ENCODE assay signal across 1 cellular context in genomic region chr17:77119668-77120301, GRCh38.
TF ChIP-seq lines count a peak whose summit lies in the region.

No MANE protein-coding gene starts in this region.

TF ChIP-seq in HepG2, 621 proteins besides CTCF, POLR2A, EP300 and RAD21 (continued from another document and continues in another):
- TF ChIP-seq RERE (CRISPR knock-in tag; IDR thresholded peaks at IDR 0.05; ENCODE audit: low read depth) (0 out of 2 replicates have a peak, but pooled peaks have one; percentile 36), NFYB (CRISPR knock-in tag; IDR thresholded peaks at IDR 0.05) (no peak), XRCC5 (optimal IDR thresholded peaks at IDR 0.05; ENCODE audit: low read length) (peak; percentile 29), MZF1 (CRISPR knock-in tag; IDR thresholded peaks at IDR 0.05; ENCODE audit: borderline replicate concordance) (no peak), ZMYM4 (CRISPR knock-in tag; IDR thresholded peaks at IDR 0.05) (peak; percentile 18; the same call in 1 of the 2 replicates), ZNF317 (CRISPR knock-in tag; IDR thresholded peaks at IDR 0.05) (no peak), CHD4 (IDR thresholded peaks at IDR 0.05; ENCODE audit: borderline replicate concordance, low read length) (0 out of 2 replicates have a peak, but pooled peaks have one; percentile 50), GLI4 (CRISPR knock-in tag; IDR thresholded peaks at IDR 0.05; ENCODE audit: borderline replicate concordance) (no peak), ELF3 (CRISPR knock-in tag; IDR thresholded peaks at IDR 0.05) (peak; percentile 46; the same call in 1 of the 2 replicates), ZNF788 (CRISPR knock-in tag; IDR thresholded peaks at IDR 0.05; ENCODE audit: borderline replicate concordance) (peak; percentile 32; the same call in 1 of the 2 replicates), PHF21A (CRISPR knock-in tag; IDR thresholded peaks at IDR 0.05) (peak; percentile 60; the same call in 1 of the 2 replicates), THYN1 (CRISPR knock-in tag; IDR thresholded peaks at IDR 0.05; ENCODE audit: borderline replicate concordance, low read depth) (no peak), MIER3 (CRISPR knock-in tag; IDR thresholded peaks at IDR 0.05; ENCODE audit: borderline replicate concordance) (0 out of 2 replicates have a peak, but pooled peaks have one; percentile 6), JDP2 (CRISPR knock-in tag; IDR thresholded peaks at IDR 0.05; ENCODE audit: borderline replicate concordance) (no peak), ADNP (CRISPR knock-in tag; IDR thresholded peaks at IDR 0.05) (peak; percentile 30; the same call in 1 of the 2 replicates), ZNF746 (CRISPR knock-in tag; IDR thresholded peaks at IDR 0.05) (no peak), ETS1 (CRISPR knock-in tag; IDR thresholded peaks at IDR 0.05) (no peak), ZNF296 (CRISPR knock-in tag; conservative IDR thresholded peaks at IDR 0.05) (no peak), ATF2 (CRISPR knock-in tag; IDR thresholded peaks at IDR 0.05) (peak; percentile 15; the same call in 1 of the 2 replicates), SALL1 (CRISPR knock-in tag; IDR thresholded peaks at IDR 0.05) (peak; percentile 74), ZNF556 (CRISPR knock-in tag; IDR thresholded peaks at IDR 0.05; ENCODE audit: borderline replicate concordance) (no peak), SOX13 (IDR thresholded peaks at IDR 0.05) (no peak; the same call in 1 of the 2 replicates), SOX13 (CRISPR knock-in tag; conservative IDR thresholded peaks at IDR 0.05 in 1 of 2, IDR thresholded peaks at IDR 0.05 in 1 of 2) (peak in 1 of 2 experiments; percentile 61; a peak in 1 of 4 replicates), SOX5 (CRISPR knock-in tag; IDR thresholded peaks at IDR 0.05; ENCODE audit: borderline replicate concordance) (peak; percentile 21), TCF7 (IDR thresholded peaks at IDR 0.05; ENCODE audit: low read depth) (peak; percentile 31; the same call in 1 of the 2 replicates), TRIM24 (CRISPR knock-in tag; IDR thresholded peaks at IDR 0.05) (no peak), ARNT2 (CRISPR knock-in tag; IDR thresholded peaks at IDR 0.05; ENCODE audit: low read depth) (0 out of 2 replicates have a peak, but pooled peaks have one; percentile 22), FOXM1 (CRISPR knock-in tag; IDR thresholded peaks at IDR 0.05) (no peak), ZNF446 (CRISPR knock-in tag; IDR thresholded peaks at IDR 0.05) (no peak), MNT (IDR thresholded peaks at IDR 0.05) (no peak), HOXA3 (CRISPR knock-in tag; IDR thresholded peaks at IDR 0.05) (0 out of 2 replicates have a peak, but pooled peaks have one; percentile 44), PRMT3 (CRISPR knock-in tag; IDR thresholded peaks at IDR 0.05; ENCODE audit: borderline replicate concordance, low read depth) (no peak), ZNF563 (CRISPR knock-in tag; IDR thresholded peaks at IDR 0.05) (no peak), HDAC2 (CRISPR knock-in tag; IDR thresholded peaks at IDR 0.05) (peak; percentile 74)
- TF ChIP-seq, protein P1, sequence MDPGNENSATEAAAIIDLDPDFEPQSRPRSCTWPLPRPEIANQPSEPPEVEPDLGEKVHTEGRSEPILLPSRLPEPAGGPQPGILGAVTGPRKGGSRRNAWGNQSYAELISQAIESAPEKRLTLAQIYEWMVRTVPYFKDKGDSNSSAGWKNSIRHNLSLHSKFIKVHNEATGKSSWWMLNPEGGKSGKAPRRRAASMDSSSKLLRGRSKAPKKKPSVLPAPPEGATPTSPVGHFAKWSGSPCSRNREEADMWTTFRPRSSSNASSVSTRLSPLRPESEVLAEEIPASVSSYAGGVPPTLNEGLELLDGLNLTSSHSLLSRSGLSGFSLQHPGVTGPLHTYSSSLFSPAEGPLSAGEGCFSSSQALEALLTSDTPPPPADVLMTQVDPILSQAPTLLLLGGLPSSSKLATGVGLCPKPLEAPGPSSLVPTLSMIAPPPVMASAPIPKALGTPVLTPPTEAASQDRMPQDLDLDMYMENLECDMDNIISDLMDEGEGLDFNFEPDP (CRISPR knock-in tag; conservative IDR thresholded peaks at IDR 0.05), result 0 out of 2 replicates have a peak, but pooled peaks have one; percentile 63
- TF ChIP-seq, protein P2, sequence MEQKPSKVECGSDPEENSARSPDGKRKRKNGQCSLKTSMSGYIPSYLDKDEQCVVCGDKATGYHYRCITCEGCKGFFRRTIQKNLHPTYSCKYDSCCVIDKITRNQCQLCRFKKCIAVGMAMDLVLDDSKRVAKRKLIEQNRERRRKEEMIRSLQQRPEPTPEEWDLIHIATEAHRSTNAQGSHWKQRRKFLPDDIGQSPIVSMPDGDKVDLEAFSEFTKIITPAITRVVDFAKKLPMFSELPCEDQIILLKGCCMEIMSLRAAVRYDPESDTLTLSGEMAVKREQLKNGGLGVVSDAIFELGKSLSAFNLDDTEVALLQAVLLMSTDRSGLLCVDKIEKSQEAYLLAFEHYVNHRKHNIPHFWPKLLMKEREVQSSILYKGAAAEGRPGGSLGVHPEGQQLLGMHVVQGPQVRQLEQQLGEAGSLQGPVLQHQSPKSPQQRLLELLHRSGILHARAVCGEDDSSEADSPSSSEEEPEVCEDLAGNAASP (CRISPR knock-in tag; IDR thresholded peaks at IDR 0.05; ENCODE audit: borderline replicate concordance), result peak; percentile 39; the same call in 1 of the 2 replicates
- TF ChIP-seq, protein P3, sequence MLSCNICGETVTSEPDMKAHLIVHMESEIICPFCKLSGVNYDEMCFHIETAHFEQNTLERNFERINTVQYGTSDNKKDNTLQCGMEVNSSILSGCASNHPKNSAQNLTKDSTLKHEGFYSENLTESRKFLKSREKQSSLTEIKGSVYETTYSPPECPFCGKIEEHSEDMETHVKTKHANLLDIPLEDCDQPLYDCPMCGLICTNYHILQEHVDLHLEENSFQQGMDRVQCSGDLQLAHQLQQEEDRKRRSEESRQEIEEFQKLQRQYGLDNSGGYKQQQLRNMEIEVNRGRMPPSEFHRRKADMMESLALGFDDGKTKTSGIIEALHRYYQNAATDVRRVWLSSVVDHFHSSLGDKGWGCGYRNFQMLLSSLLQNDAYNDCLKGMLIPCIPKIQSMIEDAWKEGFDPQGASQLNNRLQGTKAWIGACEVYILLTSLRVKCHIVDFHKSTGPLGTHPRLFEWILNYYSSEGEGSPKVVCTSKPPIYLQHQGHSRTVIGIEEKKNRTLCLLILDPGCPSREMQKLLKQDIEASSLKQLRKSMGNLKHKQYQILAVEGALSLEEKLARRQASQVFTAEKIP (CRISPR knock-in tag; IDR thresholded peaks at IDR 0.05; ENCODE audit: borderline replicate concordance), result no peak
- TF ChIP-seq, protein P4, sequence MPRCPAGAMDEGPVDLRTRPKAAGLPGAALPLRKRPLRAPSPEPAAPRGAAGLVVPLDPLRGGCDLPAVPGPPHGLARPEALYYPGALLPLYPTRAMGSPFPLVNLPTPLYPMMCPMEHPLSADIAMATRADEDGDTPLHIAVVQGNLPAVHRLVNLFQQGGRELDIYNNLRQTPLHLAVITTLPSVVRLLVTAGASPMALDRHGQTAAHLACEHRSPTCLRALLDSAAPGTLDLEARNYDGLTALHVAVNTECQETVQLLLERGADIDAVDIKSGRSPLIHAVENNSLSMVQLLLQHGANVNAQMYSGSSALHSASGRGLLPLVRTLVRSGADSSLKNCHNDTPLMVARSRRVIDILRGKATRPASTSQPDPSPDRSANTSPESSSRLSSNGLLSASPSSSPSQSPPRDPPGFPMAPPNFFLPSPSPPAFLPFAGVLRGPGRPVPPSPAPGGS (CRISPR knock-in tag; IDR thresholded peaks at IDR 0.05), result no peak
- TF ChIP-seq, protein P5, sequence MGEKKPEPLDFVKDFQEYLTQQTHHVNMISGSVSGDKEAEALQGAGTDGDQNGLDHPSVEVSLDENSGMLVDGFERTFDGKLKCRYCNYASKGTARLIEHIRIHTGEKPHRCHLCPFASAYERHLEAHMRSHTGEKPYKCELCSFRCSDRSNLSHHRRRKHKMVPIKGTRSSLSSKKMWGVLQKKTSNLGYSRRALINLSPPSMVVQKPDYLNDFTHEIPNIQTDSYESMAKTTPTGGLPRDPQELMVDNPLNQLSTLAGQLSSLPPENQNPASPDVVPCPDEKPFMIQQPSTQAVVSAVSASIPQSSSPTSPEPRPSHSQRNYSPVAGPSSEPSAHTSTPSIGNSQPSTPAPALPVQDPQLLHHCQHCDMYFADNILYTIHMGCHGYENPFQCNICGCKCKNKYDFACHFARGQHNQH (CRISPR knock-in tag; IDR thresholded peaks at IDR 0.05), result no peak
- TF ChIP-seq, protein P6, sequence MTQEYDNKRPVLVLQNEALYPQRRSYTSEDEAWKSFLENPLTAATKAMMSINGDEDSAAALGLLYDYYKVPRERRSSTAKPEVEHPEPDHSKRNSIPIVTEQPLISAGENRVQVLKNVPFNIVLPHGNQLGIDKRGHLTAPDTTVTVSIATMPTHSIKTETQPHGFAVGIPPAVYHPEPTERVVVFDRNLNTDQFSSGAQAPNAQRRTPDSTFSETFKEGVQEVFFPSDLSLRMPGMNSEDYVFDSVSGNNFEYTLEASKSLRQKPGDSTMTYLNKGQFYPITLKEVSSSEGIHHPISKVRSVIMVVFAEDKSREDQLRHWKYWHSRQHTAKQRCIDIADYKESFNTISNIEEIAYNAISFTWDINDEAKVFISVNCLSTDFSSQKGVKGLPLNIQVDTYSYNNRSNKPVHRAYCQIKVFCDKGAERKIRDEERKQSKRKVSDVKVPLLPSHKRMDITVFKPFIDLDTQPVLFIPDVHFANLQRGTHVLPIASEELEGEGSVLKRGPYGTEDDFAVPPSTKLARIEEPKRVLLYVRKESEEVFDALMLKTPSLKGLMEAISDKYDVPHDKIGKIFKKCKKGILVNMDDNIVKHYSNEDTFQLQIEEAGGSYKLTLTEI (CRISPR knock-in tag; conservative IDR thresholded peaks at IDR 0.05), result no peak
